In genomic region chr11:65606876-65607613, GRCh38 we compare ENCODE assay signal across 7 cellular contexts. TPM values are rescaled to one million over a fixed set of nuclear protein-coding genes. Genes with fewer than 3 reads are reported as not detected.
DNase-seq lines count a peak whose midpoint lies in the region; ATAC-seq, FAIRE-seq and TF ChIP-seq lines count a peak whose summit lies in the region.

No MANE protein-coding gene starts in this region.

- DNase-seq in HT-29 (ENCODE audit: low spot score) (peak; percentile 97), amniotic epithelial cell (ENCODE audit: low read depth) (peak; percentile 98), heart left ventricle (peak; percentile 93 to 96 (median 96)), ovary (peak; percentile 95 to 98 (median 96)), urothelium cell line (ENCODE audit: low spot score) (no peak), SIG-M5 (lab: John Stamatoyannopoulos, UW) (no peak), NK-92 (lab: John Stamatoyannopoulos, UW; ENCODE audit: unreplicated experiment) (no peak)

- peaks cover 4 to 76% (median 44%) of the 10 kb centered on the region in 12 donors for H3K4me1 ChIP-seq in heart left ventricle
- H3K4me1 ChIP-seq in ovary (ENCODE audit: insufficient read depth): peaks cover 7% of the 10 kb centered on the region

- peak in 1 of 2 donors; percentile 19 for TF ChIP-seq POLR2A in heart left ventricle (IDR thresholded peaks at IDR 0.05)
- TF ChIP-seq POLR2A in ovary (IDR thresholded peaks at IDR 0.05): peak; percentile 60

- H3K36me3 ChIP-seq in heart left ventricle: peaks cover 0 to 94% (median 73%) of the 10 kb centered on the region in 9 donors
- H3K36me3 ChIP-seq in ovary: no peaks in the 10 kb centered on the region

- no peak for FAIRE-seq in urothelium cell line (lab: Jason Lieb, UNC)

- peak overlapping the region in 10 of 12 donors; percentile 17 to 56 (median 40) for H3K4me3 ChIP-seq in heart left ventricle
- peak overlapping the region; percentile 36 for H3K4me3 ChIP-seq in ovary

- H3K27me3 ChIP-seq in heart left ventricle (no peaks in the 10 kb centered on the region), ovary (no peaks in the 10 kb centered on the region)

- no peaks in the 10 kb centered on the region for H3K9me3 ChIP-seq in heart left ventricle
- H3K9me3 ChIP-seq in ovary: no peaks in the 10 kb centered on the region

- peak; percentile 63 for TF ChIP-seq EP300 in ovary (IDR thresholded peaks at IDR 0.05)

- intact Hi-C loops in heart left ventricle (cut with DNase I): loop anchor here in 1 of 10 donors (2.0 kb wide), 1 partner anchor 30 kb away; the partner anchor contains the start of gene EHBP1L1
- intact Hi-C loops in ovary (cut with DNase I): no loop called here

- peak; percentile 90 to 97 (median 96) for ATAC-seq in heart left ventricle

- 16 to 21% (median 18%) methylated on average over 15 to 67 of the region's 67 CpGs for WGBS in heart left ventricle, 4 donors
- 6 to 12% (median 9%) methylated on average over 41 to 67 of the region's 67 CpGs for WGBS in ovary, 3 donors

- H3K27ac ChIP-seq in heart left ventricle: peak overlapping the region; percentile 29 to 89 (median 74)
- H3K27ac ChIP-seq in ovary: peak overlapping the region; percentile 93

- TF ChIP-seq CTCF in heart left ventricle (IDR thresholded peaks at IDR 0.05) (no peak), ovary (IDR thresholded peaks at IDR 0.05) (no peak)

RNA-seq across cellular contexts. Expression of gene MAP3K11, which starts 7.0 kb away (rescaled TPM):
- 129 and 134 TPM in 2 replicates for total RNA-seq in HT-29 (2014; rRNA removed; shearing (Covaris generic))
- total RNA-seq in heart left ventricle (10 to 100 TPM; 26.2 to 68.6 (median 31.4) TPM), ovary (10 to 100 TPM; 23.2 to 51.9 (median 46.0) TPM)
- polyA plus RNA-seq in heart left ventricle (10 to 100 TPM; 29.4 to 39.3 TPM), ovary (10 to 100 TPM in 1 of 2 donors, 1 to 10 TPM in 1; 6.7 to 27.9 TPM)

RNA-seq across cellular contexts. Expression of gene PCNX3, which starts 8.5 kb away (rescaled TPM):
- total RNA-seq in HT-29 (2014; rRNA removed; shearing (Covaris generic)): 87.6 and 102 TPM in 2 replicates
- total RNA-seq in heart left ventricle: 10 to 100 TPM in 8 of 9 donors, 1 to 10 TPM in 1; 9.5 to 23.4 (median 15.4) TPM
- polyA plus RNA-seq in heart left ventricle: 10 to 100 TPM in 1 of 2 donors, 1 to 10 TPM in 1; 7.1 to 14.0 TPM
- total RNA-seq in ovary: 10 to 100 TPM; 10.6 to 42.1 (median 28.2) TPM
- polyA plus RNA-seq in ovary: 10 to 100 TPM in 1 of 2 donors, 1 to 10 TPM in 1; 3.3 to 14.8 TPM

RNA-seq across cellular contexts. Expression of gene KCNK7, which starts 11.4 kb away (rescaled TPM):
- 1.2 and 2.5 TPM in 2 replicates for total RNA-seq in HT-29 (2014; rRNA removed; shearing (Covaris generic))
- total RNA-seq in heart left ventricle: under 1 TPM in 7 of 9 donors, not detected in 2; 0.18 to 0.75 (median 0.41) TPM
- polyA plus RNA-seq in heart left ventricle: 1 to 10 TPM in 1 of 2 donors, under 1 TPM in 1; 0.42 to 1.6 TPM
- total RNA-seq in ovary: 1 to 10 TPM in 3 of 7 donors, under 1 TPM in 4; 0.65 to 4.0 (median 0.95) TPM
- 1 to 10 TPM in 1 of 2 donors, not detected in 1; 1.5 TPM for polyA plus RNA-seq in ovary

RNA-seq across cellular contexts. Expression of gene SIPA1, which starts 30.9 kb away (rescaled TPM):
- total RNA-seq in HT-29 (2014; rRNA removed; shearing (Covaris generic)): 79.1 and 95.3 TPM in 2 replicates
- 10 to 100 TPM; 17.0 to 63.3 (median 21.6) TPM for total RNA-seq in heart left ventricle
- 10 to 100 TPM; 26.5 to 35.5 TPM for polyA plus RNA-seq in heart left ventricle
- 10 to 100 TPM; 15.0 to 48.2 (median 42.6) TPM for total RNA-seq in ovary
- polyA plus RNA-seq in ovary: 10 to 100 TPM; 10.0 to 26.7 TPM

RNA-seq across cellular contexts. Expression of gene EHBP1L1, which starts 31.2 kb away (rescaled TPM):
- 125 and 149 TPM in 2 replicates for total RNA-seq in HT-29 (2014; rRNA removed; shearing (Covaris generic))
- total RNA-seq in heart left ventricle: 100 to 1,000 TPM in 3 of 9 donors, 10 to 100 TPM in 6; 37.4 to 144 (median 80.9) TPM
- polyA plus RNA-seq in heart left ventricle: 10 to 100 TPM; 52.3 to 71.4 TPM
- total RNA-seq in ovary: 10 to 100 TPM; 21.7 to 63.0 (median 40.3) TPM
- polyA plus RNA-seq in ovary: 10 to 100 TPM; 24.5 to 42.4 TPM

Comparison
In these comparisons a context has a peak if more than half of its experiments do, and no peak if none do; other contexts are left out.
1. DNase-seq: peak in HT-29 (single experiment), amniotic epithelial cell (single experiment), heart left ventricle (5 of 5) and ovary (5 of 5); none in urothelium cell line (single experiment), SIG-M5 (single experiment) and NK-92 (single experiment).